16 cellular contexts compared by ENCODE assay signal in genomic region chr5:169788168-169788567, GRCh38.
DNase-seq lines count a peak whose midpoint lies in the region; ATAC-seq and TF ChIP-seq lines count a peak whose summit lies in the region.
"Had no signal": no experiment of that assay in that cellular context is flagged by ENCODE, and none has a peak within 500 bp of the region (broad histone marks: within the 10 kb centered on the region; RNA-seq: fewer than 3 reads in every experiment).

No MANE protein-coding gene starts in this region.

- no peak for ATAC-seq in activated CD4-positive, CD25-positive, alpha-beta regulatory T cell treated with anti-CD3 and anti-CD28 coated beads, Interleukin-2, amount 50 U/mL, for 24 hours
- no peak for ATAC-seq in GM21515 (IDR thresholded peaks at IDR 0.05; ENCODE audit: unreplicated experiment)
- ATAC-seq: activated CD4-positive, alpha-beta T cell treated with anti-CD3 and anti-CD28 coated beads for 36 hours; activated T-helper 17 cell treated with anti-CD3 and anti-CD28 coated beads, Interleukin-2, amount 50 U/mL, for 72 hours; stimulated activated naive CD8-positive, alpha-beta T cell treated with anti-CD3 and anti-CD28 coated beads, Interleukin-15, amount 100 ng/mL, for 72 hours had no signal

- no peaks in the 10 kb centered on the region for H3K27me3 ChIP-seq in adrenal gland
- H3K27me3 ChIP-seq: cardiac muscle cell had no signal

- DNase-seq in CD1c-positive myeloid dendritic cell (ENCODE audit: extremely low spot score) (peak; percentile 79), MV-4-11 (lab: John Stamatoyannopoulos, UW) (peak; percentile 90), astrocyte of the spinal cord (ENCODE audit: low read depth, low spot score) (peak; percentile 30), kidney tubule cell (ENCODE audit: low spot score) (peak; percentile 92), adrenal gland (no peak), NCI-H524 treated with DMSO at 0.1 percent for 48 hours (lab: John Stamatoyannopoulos, UW) (no peak)
- DNase-seq: activated CD4-positive, alpha-beta T cell treated with anti-CD3 and anti-CD28 coated beads for 36 hours; erythroblast; NCI-H1092; NCI-H446 treated with DMSO at 0.1 percent for 48 hours; stimulated activated naive CD8-positive, alpha-beta T cell treated with anti-CD3 and anti-CD28 coated beads, Interleukin-15, amount 100 ng/mL, for 72 hours had no signal

- H3K4me1 ChIP-seq in adrenal gland (replicated peaks in 1 of 2): no peaks in the 10 kb centered on the region

- WGBS in adrenal gland, 4 donors: 54 to 62% (median 57%) methylated on average over 5 of the region's 5 CpGs

- TF ChIP-seq POLR2A in adrenal gland (IDR thresholded peaks at IDR 0.05): no peak

- intact Hi-C loops in adrenal gland (cut with DNase I): no loop called here

- in situ Hi-C loops in astrocyte of the spinal cord (cut with HindIII; ENCODE audit: low sequenced_read_pairs): no loop called here

- no peak for TF ChIP-seq CTCF in astrocyte of the spinal cord (IDR thresholded peaks at IDR 0.05; ENCODE audit: low read depth, low read length)
- no peak for TF ChIP-seq CTCF in adrenal gland (IDR thresholded peaks at IDR 0.05)

- H3K9me3 ChIP-seq in adrenal gland (replicated peaks in 1 of 3): no peaks in the 10 kb centered on the region

- H3K4me3 ChIP-seq in astrocyte of the spinal cord (ENCODE audit: low read depth, low read length) (no peak overlapping the region), adrenal gland (no peak overlapping the region)
- H3K4me3 ChIP-seq: cardiac muscle cell had no signal

- H3K36me3 ChIP-seq in adrenal gland (replicated peaks in 1 of 2): no peaks in the 10 kb centered on the region
- H3K36me3 ChIP-seq: cardiac muscle cell had no signal

- no peak overlapping the region for H3K27ac ChIP-seq in adrenal gland
- H3K27ac ChIP-seq: C4-2B, cardiac muscle cell had no signal

Comparison
In these comparisons a context has a peak if more than half of its experiments do, and no peak if none do; other contexts are left out.
1. DNase-seq: peak in CD1c-positive myeloid dendritic cell (single experiment), MV-4-11 (single experiment), astrocyte of the spinal cord (single experiment) and kidney tubule cell (single experiment); none in adrenal gland (0 of 7) and NCI-H524 treated with DMSO at 0.1 percent for 48 hours (single experiment).